Comparison of ENCODE assay signal across 24 cellular contexts in the genomic region with DNA sequence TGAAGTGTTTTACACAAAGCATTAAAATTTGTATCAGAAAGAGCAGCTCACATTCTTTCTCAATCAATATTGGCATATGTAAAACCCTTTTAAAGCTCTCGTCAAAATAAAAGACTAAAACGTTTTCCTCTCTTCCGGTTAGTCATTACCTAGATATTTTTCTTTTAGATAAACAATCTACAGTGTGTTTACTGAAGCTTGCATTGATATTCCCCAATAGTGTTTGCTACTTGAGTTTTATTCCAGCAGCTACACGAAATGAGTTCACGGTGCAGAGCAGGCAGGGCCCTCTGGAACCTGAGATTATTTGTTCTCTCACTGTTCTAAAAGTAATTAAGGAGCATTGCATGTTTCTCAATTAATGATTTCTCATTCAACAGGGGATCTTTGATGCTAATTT.
"Had no signal": no experiment of that assay in that cellular context is flagged by ENCODE, and none has a peak within 500 bp of the region (broad histone marks: within the 10 kb centered on the region; RNA-seq: fewer than 3 reads in every experiment).

No MANE protein-coding gene starts in this region.

- H3K36me3 Mint-ChIP-seq: activated naive CD4-positive, alpha-beta T cell treated with anti-CD3 and anti-CD28 coated beads, Interleukin-2, amount 50 U/mL, for 24 hours had no signal

- H3K4me3 ChIP-seq: body of pancreas had no signal

- H3K9me3 Mint-ChIP-seq: activated naive CD4-positive, alpha-beta T cell treated with anti-CD3 and anti-CD28 coated beads, Interleukin-2, amount 50 U/mL, for 24 hours; T-helper 1 cell treated with Interleukin-12 subunit alpha and Interleukin-12 subunit beta and Interleukin-4 antibody, amounts not matched to agents 30 μg/mL and 1 μg/mL, for 36 hours had no signal

- H3K27me3 ChIP-seq: body of pancreas had no signal

- DNase-seq: activated CD4-positive, alpha-beta T cell treated with anti-CD3 and anti-CD28 coated beads for 4 hours; activated CD8-positive, alpha-beta memory T cell treated with anti-CD3 and anti-CD28 coated beads, Interleukin-2, amount 50 U/mL, for 48 hours; activated CD8-positive, alpha-beta T cell treated with anti-CD3 and anti-CD28 coated beads, Interleukin-2, amount 10 ng/mL, durations not matched to agents 7 days and 5 days; activated effector memory CD4-positive, alpha-beta T cell treated with Interleukin-2 at 50 U/mL for 16 hours; activated naive CD4-positive, alpha-beta T cell; activated T-cell treated with anti-CD3 and anti-CD28 coated beads, Interleukin-2, amount 50 U/mL, for 1 hour; aorta; body of pancreas; central memory CD4-positive, alpha-beta T cell; Karpas-422; NCI-H1417; NCI-H1694; NCI-H2029; NCI-H2107; NCI-H2171 treated with DMSO at 0.1 percent for 48 hours; NCI-H226; NCI-H510A; NCI-H526 treated with DMSO at 0.1 percent for 48 hours; NCI-H82; Right ventricle myocardium superior; RPMI8226 had no signal

- H3K4me1 Mint-ChIP-seq: activated naive CD4-positive, alpha-beta T cell treated with anti-CD3 and anti-CD28 coated beads, Interleukin-2, amount 50 U/mL, for 24 hours had no signal

- H3K4me3 Mint-ChIP-seq: activated CD8-positive, alpha-beta T cell treated with anti-CD3 and anti-CD28 coated beads, Interleukin-2, amount 10 ng/mL, durations not matched to agents 7 days and 5 days; activated naive CD4-positive, alpha-beta T cell treated with anti-CD3 and anti-CD28 coated beads, Interleukin-2, amount 50 U/mL, for 24 hours; T-helper 1 cell treated with Interleukin-12 subunit alpha and Interleukin-12 subunit beta and Interleukin-4 antibody, amounts not matched to agents 30 μg/mL and 1 μg/mL, for 36 hours had no signal

- H3K27me3 Mint-ChIP-seq: activated naive CD4-positive, alpha-beta T cell treated with anti-CD3 and anti-CD28 coated beads, Interleukin-2, amount 50 U/mL, for 24 hours had no signal

- FAIRE-seq: bronchial epithelial cell had no signal

- H3K9me3 ChIP-seq: body of pancreas had no signal

- H3K27ac Mint-ChIP-seq: activated CD8-positive, alpha-beta T cell treated with anti-CD3 and anti-CD28 coated beads, Interleukin-2, amount 10 ng/mL, durations not matched to agents 7 days and 5 days; activated naive CD4-positive, alpha-beta T cell treated with anti-CD3 and anti-CD28 coated beads, Interleukin-2, amount 50 U/mL, for 24 hours; T-helper 1 cell treated with Interleukin-12 subunit alpha and Interleukin-12 subunit beta and Interleukin-4 antibody, amounts not matched to agents 30 μg/mL and 1 μg/mL, for 36 hours had no signal

- H3K27ac ChIP-seq: body of pancreas had no signal
